ENCODE assay signal across 14 cellular contexts in genomic region chr1:186094170-186094569, GRCh38.
DNase-seq lines count a peak whose midpoint lies in the region; ATAC-seq and TF ChIP-seq lines count a peak whose summit lies in the region.
"Had no signal": no experiment of that assay in that cellular context is flagged by ENCODE, and none has a peak within 500 bp of the region (broad histone marks: within the 10 kb centered on the region; RNA-seq: fewer than 3 reads in every experiment).

No MANE protein-coding gene starts in this region.

- H4K20me1 ChIP-seq in fibroblast of lung (ENCODE audit: control insufficient read depth, extremely low read depth, insufficient read depth, low read length) = no peaks in the 10 kb centered on the region

- H3K27me3 ChIP-seq in SJCRH30 = no peaks in the 10 kb centered on the region
- no peaks in the 10 kb centered on the region for H3K27me3 ChIP-seq in fibroblast of lung (ENCODE audit: control insufficient read depth, insufficient read depth, low read length)
- no peaks in the 10 kb centered on the region for H3K27me3 ChIP-seq in thoracic aorta (replicated peaks; ENCODE audit: insufficient read depth)
- H3K27me3 ChIP-seq: sigmoid colon, testis had no signal

- H3K27ac ChIP-seq in SJCRH30 (peak overlapping the region; percentile 49), fibroblast of lung (ENCODE audit: insufficient read depth, low read length) (no peak overlapping the region), thoracic aorta (peak overlapping the region; percentile 22 to 59)
- H3K27ac ChIP-seq: A549, sigmoid colon, testis had no signal

- peak; percentile 34 for DNase-seq in NCI-H82 (lab: John Stamatoyannopoulos, UW)
- no peak for DNase-seq in NCI-H82 treated with DMSO at 0.1 percent for 48 hours (lab: John Stamatoyannopoulos, UW; ENCODE audit: unreplicated experiment)
- DNase-seq in SJCRH30 = peak; percentile 31 to 62
- DNase-seq in fibroblast of lung (ENCODE audit: low read depth in 2 of 2) = peak; percentile 6 to 80
- no peak for DNase-seq in thoracic aorta (ENCODE audit: low spot score)
- DNase-seq in NCI-H2227 treated with DMSO at 0.1 percent for 48 hours (lab: John Stamatoyannopoulos, UW) = no peak
- DNase-seq in foreskin melanocyte = no peak
- DNase-seq: anterior cingulate cortex, NCI-H2107, sigmoid colon, testis had no signal

- H3K36me3 ChIP-seq in SJCRH30 (peaks cover 8% of the 10 kb centered on the region; the same call in 1 of the 2 replicates), fibroblast of lung (ENCODE audit: control insufficient read depth, insufficient read depth, low read length) (no peaks in the 10 kb centered on the region), thoracic aorta (no peaks in the 10 kb centered on the region)
- H3K36me3 ChIP-seq: sigmoid colon had no signal

- no peak overlapping the region for H2AFZ ChIP-seq in fibroblast of lung (ENCODE audit: low read length)

- no peak for TF ChIP-seq CTCF in fibroblast of lung (conservative IDR thresholded peaks at IDR 0.05 in 1 of 2, IDR thresholded peaks at IDR 0.05 in 1 of 2; ENCODE audit: low read depth in 1 of 2, low read length in 2 of 2)
- no peak for TF ChIP-seq CTCF in thoracic aorta (IDR thresholded peaks at IDR 0.05)

- no peak overlapping the region for H3K4me2 ChIP-seq in fibroblast of lung (ENCODE audit: extremely low read depth, insufficient read depth, low read length)
- H3K4me2 ChIP-seq: A549 had no signal

- ATAC-seq in thoracic aorta (ENCODE audit: insufficient number of reproducible peaks, low FRiP score, low read depth) (peak; percentile 49), HG03439 (IDR thresholded peaks at IDR 0.05; ENCODE audit: unreplicated experiment) (no peak)
- ATAC-seq: A549, HCT116 had no signal

- peaks cover 4% of the 10 kb centered on the region; the same call in 1 of the 2 replicates for H3K9me3 ChIP-seq in SJCRH30 (replicated peaks)
- H3K9me3 ChIP-seq in fibroblast of lung (ENCODE audit: control insufficient read depth, insufficient read depth, low read depth, low read length) = no peaks in the 10 kb centered on the region
- H3K9me3 ChIP-seq in thoracic aorta = no peaks in the 10 kb centered on the region
- H3K9me3 ChIP-seq: A549, sigmoid colon, testis had no signal

- H3K4me3 ChIP-seq in SJCRH30 (no peak overlapping the region), fibroblast of lung (replicated peaks in 1 of 4; ENCODE audit: control extremely low read depth in 1 of 4, insufficient read depth in 1 of 4, low read depth in 3 of 4, low read length in 4 of 4) (no peak overlapping the region), thoracic aorta (no peak overlapping the region)
- H3K4me3 ChIP-seq: A549, sigmoid colon, testis had no signal

- no peak overlapping the region for H3K9ac ChIP-seq in fibroblast of lung (ENCODE audit: insufficient read depth, low read length)

- H3K79me2 ChIP-seq in fibroblast of lung (ENCODE audit: control insufficient read depth, insufficient read depth, low read length) = no peaks in the 10 kb centered on the region

- H3K4me1 ChIP-seq in SJCRH30 (peaks cover 30% of the 10 kb centered on the region), fibroblast of lung (ENCODE audit: control insufficient read depth, extremely low read depth, insufficient read depth, low read length) (no peaks in the 10 kb centered on the region), thoracic aorta (ENCODE audit: control insufficient read depth in 1 of 2, low read depth in 2 of 2) (peaks cover 14 to 24% of the 10 kb centered on the region in 2 donors)
- H3K4me1 ChIP-seq: A549, testis had no signal

Comparison
In these comparisons a context has a peak if more than half of its experiments do, and no peak if none do; other contexts are left out.
1. DNase-seq: peak in NCI-H82 (single experiment), SJCRH30 (2 of 2) and fibroblast of lung (2 of 2); none in NCI-H82 treated with DMSO at 0.1 percent for 48 hours (single experiment), thoracic aorta (single experiment), NCI-H2227 treated with DMSO at 0.1 percent for 48 hours (single experiment) and foreskin melanocyte (single experiment).